Comparison of ENCODE assay signal across 11 cellular contexts in the genomic region with DNA sequence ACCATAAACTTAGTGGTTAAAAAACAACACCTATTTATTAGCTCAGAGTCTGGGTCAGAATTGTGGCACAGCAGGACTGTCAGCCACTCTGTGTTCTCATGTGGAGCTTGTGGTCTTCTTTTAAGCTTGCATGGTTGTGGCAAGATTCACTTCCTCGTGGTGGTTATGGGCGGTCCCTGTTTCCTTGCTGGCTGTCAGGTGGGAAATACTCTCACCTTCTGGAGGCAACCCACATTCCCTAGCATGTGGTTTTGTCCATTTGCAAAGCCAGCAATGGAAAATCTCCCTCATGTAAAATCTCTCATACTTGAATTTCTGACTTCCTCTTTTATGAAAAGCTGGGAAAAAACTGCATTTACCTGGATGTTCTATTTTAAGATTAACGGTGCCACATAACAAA.
DNase-seq lines count a peak whose midpoint lies in the region; ATAC-seq and TF ChIP-seq lines count a peak whose summit lies in the region.
"Had no signal": no experiment of that assay in that cellular context is flagged by ENCODE, and none has a peak within 500 bp of the region (broad histone marks: within the 10 kb centered on the region; RNA-seq: fewer than 3 reads in every experiment).

No MANE protein-coding gene starts in this region.

- no peak for TF ChIP-seq EP300 in suprapubic skin (IDR thresholded peaks at IDR 0.05)

- H3K36me3 Mint-ChIP-seq in memory B cell, result no peaks in the 10 kb centered on the region
- H3K36me3 Mint-ChIP-seq: naive B cell had no signal

- no peaks in the 10 kb centered on the region for H3K27me3 ChIP-seq in suprapubic skin

- no peak overlapping the region for H3K4me3 ChIP-seq in suprapubic skin
- H3K4me3 ChIP-seq: HAP-1 had no signal

- peaks cover 1% of the 10 kb centered on the region for H3K9me3 Mint-ChIP-seq in memory B cell
- H3K9me3 Mint-ChIP-seq: naive B cell had no signal

- H3K27ac ChIP-seq in suprapubic skin, result no peak overlapping the region

- TF ChIP-seq POLR2A in suprapubic skin (IDR thresholded peaks at IDR 0.05), result no peak

- H3K27ac Mint-ChIP-seq in memory B cell, result no peak overlapping the region
- H3K27ac Mint-ChIP-seq: naive B cell had no signal

- ATAC-seq in GM18907 (IDR thresholded peaks at IDR 0.05; ENCODE audit: unreplicated experiment) (peak; percentile 100), HG02610 (IDR thresholded peaks at IDR 0.05; ENCODE audit: unreplicated experiment) (peak; percentile 94), HG03469 (IDR thresholded peaks at IDR 0.05; ENCODE audit: unreplicated experiment) (peak; percentile 97), memory B cell (ENCODE audit: low read depth) (peak; percentile 53)

- H3K4me3 Mint-ChIP-seq in memory B cell, result no peak overlapping the region
- H3K4me3 Mint-ChIP-seq: naive B cell had no signal

- DNase-seq in memory B cell (ENCODE audit: low spot score in 2 of 2) (no peak), NCI-H446 treated with DMSO at 0.1 percent for 48 hours (lab: John Stamatoyannopoulos, UW) (no peak), medulla oblongata (ENCODE audit: extremely low spot score) (no peak), suprapubic skin (ENCODE audit: low spot score in 2 of 2) (no peak)
- no peak for DNase-seq in stimulated activated CD4-positive, alpha-beta T cell treated with anti-CD3 and anti-CD28 coated beads, Interleukin-4, amount 100 ng/mL, for 4 hours
- DNase-seq: naive B cell, NCI-H1930 had no signal

- peaks cover 2% of the 10 kb centered on the region for H3K4me1 Mint-ChIP-seq in memory B cell

- TF ChIP-seq CTCF in suprapubic skin (IDR thresholded peaks at IDR 0.05), result no peak

- no peaks in the 10 kb centered on the region for H3K9me3 ChIP-seq in suprapubic skin
- H3K9me3 ChIP-seq: HAP-1 had no signal

- H3K27me3 Mint-ChIP-seq in memory B cell, result no peaks in the 10 kb centered on the region
- H3K27me3 Mint-ChIP-seq: naive B cell had no signal

- 78% methylated on average over 3 of the region's 3 CpGs for WGBS in suprapubic skin

- no peaks in the 10 kb centered on the region for H3K36me3 ChIP-seq in suprapubic skin
- H3K36me3 ChIP-seq: HAP-1 had no signal

- H3K4me1 ChIP-seq in suprapubic skin, result no peaks in the 10 kb centered on the region
- H3K4me1 ChIP-seq: HAP-1 had no signal
